Comparison of ENCODE assay signal across 1 cellular context in the genomic region with DNA sequence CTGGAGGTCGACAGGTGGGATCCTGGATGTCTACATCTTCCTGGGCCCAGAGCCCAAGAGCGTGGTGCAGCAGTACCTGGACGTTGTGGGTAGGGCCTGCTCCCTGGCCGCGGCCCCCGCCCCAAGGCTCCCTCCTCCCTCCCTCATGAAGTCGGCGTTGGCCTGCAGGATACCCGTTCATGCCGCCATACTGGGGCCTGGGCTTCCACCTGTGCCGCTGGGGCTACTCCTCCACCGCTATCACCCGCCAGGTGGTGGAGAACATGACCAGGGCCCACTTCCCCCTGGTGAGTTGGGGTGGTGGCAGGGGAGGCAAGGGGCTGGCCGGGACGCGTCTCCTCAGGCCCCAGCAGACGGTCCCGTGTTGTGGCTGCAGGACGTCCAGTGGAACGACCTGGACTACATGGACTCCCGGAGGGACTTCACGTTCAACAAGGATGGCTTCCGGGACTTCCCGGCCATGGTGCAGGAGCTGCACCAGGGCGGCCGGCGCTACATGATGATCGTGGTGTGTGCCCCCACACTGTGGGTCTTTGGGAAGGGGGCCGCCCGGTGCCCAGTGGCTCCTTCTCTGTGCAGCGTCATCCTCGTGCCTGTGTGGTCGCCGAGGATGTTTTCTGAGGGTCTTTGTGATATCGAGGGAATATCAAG.
TF ChIP-seq lines count a peak whose summit lies in the region.

No MANE protein-coding gene starts in this region.

TF ChIP-seq in IMR-90, 13 proteins besides CTCF, POLR2A, EP300 and RAD21 (continued from another document):
- TF ChIP-seq, protein P1, sequence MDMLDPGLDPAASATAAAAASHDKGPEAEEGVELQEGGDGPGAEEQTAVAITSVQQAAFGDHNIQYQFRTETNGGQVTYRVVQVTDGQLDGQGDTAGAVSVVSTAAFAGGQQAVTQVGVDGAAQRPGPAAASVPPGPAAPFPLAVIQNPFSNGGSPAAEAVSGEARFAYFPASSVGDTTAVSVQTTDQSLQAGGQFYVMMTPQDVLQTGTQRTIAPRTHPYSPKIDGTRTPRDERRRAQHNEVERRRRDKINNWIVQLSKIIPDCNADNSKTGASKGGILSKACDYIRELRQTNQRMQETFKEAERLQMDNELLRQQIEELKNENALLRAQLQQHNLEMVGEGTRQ (IDR thresholded peaks at IDR 0.05; ENCODE audit: low read depth, low read length) = no peak
- TF ChIP-seq CHD1 (IDR thresholded peaks at IDR 0.05; ENCODE audit: low read depth, low read length) (no peak), MXI1 (IDR thresholded peaks at IDR 0.05; ENCODE audit: borderline replicate concordance, low read depth, low read length) (no peak), RFX5 (IDR thresholded peaks at IDR 0.05; ENCODE audit: low read depth, low read length) (no peak), CEBPB (IDR thresholded peaks at IDR 0.05; ENCODE audit: low read depth, low read length) (no peak), MAZ (IDR thresholded peaks at IDR 0.05; ENCODE audit: borderline replicate concordance, low read depth, low read length) (no peak), FOS (IDR thresholded peaks at IDR 0.05; ENCODE audit: low read depth, low read length) (no peak), RCOR1 (IDR thresholded peaks at IDR 0.05; ENCODE audit: insufficient replicate concordance, low read length) (no peak), BHLHE40 (IDR thresholded peaks at IDR 0.05; ENCODE audit: low read depth, low read length) (no peak), NFE2L2 (IDR thresholded peaks at IDR 0.05; ENCODE audit: low read depth, low read length) (no peak), SMC3 (IDR thresholded peaks at IDR 0.05; ENCODE audit: low read depth, low read length) (no peak)
- TF ChIP-seq, protein P2, sequence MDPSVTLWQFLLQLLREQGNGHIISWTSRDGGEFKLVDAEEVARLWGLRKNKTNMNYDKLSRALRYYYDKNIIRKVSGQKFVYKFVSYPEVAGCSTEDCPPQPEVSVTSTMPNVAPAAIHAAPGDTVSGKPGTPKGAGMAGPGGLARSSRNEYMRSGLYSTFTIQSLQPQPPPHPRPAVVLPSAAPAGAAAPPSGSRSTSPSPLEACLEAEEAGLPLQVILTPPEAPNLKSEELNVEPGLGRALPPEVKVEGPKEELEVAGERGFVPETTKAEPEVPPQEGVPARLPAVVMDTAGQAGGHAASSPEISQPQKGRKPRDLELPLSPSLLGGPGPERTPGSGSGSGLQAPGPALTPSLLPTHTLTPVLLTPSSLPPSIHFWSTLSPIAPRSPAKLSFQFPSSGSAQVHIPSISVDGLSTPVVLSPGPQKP (IDR thresholded peaks at IDR 0.05; ENCODE audit: borderline replicate concordance, low read depth, low read length) = no peak
